8 cellular contexts compared by ENCODE assay signal in the genomic region with DNA sequence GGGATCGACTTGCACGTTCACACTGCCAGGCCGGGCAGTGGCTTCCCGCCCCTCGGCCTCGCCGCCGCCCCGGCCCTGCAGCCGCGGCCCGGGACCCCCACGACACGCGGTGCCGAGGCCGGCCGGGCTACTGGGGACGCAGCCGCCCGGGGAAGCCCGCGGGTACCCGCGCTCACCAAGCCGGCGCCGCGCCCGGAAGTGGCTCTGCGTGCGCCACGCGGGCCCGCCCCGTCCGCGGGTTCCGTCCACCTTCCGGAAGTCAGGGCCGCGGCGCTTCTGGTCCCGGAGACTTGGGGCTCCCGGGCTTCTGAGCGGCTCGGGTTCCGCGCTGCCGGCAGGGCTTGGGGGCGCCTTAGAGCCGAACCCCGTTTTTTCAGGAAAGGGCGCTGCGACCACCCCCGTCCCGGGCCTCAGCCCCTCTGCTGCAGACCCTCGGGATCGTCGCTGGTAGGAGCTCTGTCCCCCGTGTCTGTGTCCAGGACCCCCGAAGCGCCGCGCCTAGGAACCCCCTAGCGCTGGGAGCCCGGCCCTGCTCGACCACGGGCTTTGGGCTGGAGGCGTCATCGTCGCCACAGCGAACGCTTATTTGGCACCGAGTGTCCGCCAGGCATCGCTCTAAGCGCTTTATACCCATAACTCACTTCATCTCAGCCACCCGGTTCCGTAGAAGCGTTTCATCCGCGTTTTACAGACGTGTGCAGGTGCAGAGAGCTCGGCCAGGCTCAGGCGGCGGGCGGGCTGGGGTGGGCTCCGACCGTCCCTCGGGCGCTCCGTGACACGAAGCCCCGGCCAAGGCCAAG. TPM values are rescaled to one million over a fixed set of nuclear protein-coding genes. Genes with fewer than 3 reads are reported as not detected.
A peak's percentile ranks its signal among the peaks of the same experiment; 100 is the strongest.
DNase-seq lines count a peak whose midpoint lies in the region; ATAC-seq and TF ChIP-seq lines count a peak whose summit lies in the region.

A gene with protein sequence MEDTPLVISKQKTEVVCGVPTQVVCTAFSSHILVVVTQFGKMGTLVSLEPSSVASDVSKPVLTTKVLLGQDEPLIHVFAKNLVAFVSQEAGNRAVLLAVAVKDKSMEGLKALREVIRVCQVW (minus strand): TSS at position 200 of the 800 bp plus-strand sequence. CDS start 693 bp downstream, outside the sequence.

- CTCF ChIA-PET in RWPE1 (lab: Yijun Ruan, JAX) = interaction anchor here (0.6 kb wide), 2 partner anchors 26 to 420 kb away, joined by 3 read pairs; no protein-coding TSS in a partner anchor

- peaks cover 39% of the 10 kb centered on the region for H3K36me3 Mint-ChIP-seq in activated T-helper 17 cell treated with anti-CD3 and anti-CD28 coated beads, Interleukin-2, amount 50 U/mL, for 72 hours (ENCODE audit: low read depth)
- H3K36me3 Mint-ChIP-seq in nephron (ENCODE audit: low read depth) = peaks cover 18% of the 10 kb centered on the region

- peak within 1 kb of the TSS; percentile 87 for H3K4me3 Mint-ChIP-seq in activated T-helper 17 cell treated with anti-CD3 and anti-CD28 coated beads, Interleukin-2, amount 50 U/mL, for 72 hours
- peak within 1 kb of the TSS; percentile 89 to 90 (median 89) for H3K4me3 Mint-ChIP-seq in nephron

- peak; percentile 89 for ATAC-seq in GM21786 (IDR thresholded peaks at IDR 0.05; ENCODE audit: unreplicated experiment)
- peak; percentile 91 for ATAC-seq in activated T-helper 17 cell treated with anti-CD3 and anti-CD28 coated beads, Interleukin-2, amount 50 U/mL, for 72 hours (replicated peaks)
- ATAC-seq in stimulated activated naive CD8-positive, alpha-beta T cell treated with anti-CD3 and anti-CD28 coated beads, Interleukin-15, Interleukin-2, amounts not matched to agents 100 U/mL and 50 U/mL, for 24 hours = peak; percentile 97

- POLR2A ChIA-PET in RWPE1 (lab: Yijun Ruan, JAX; ENCODE audit: low non-redundant PET) = interaction anchor here (0.6 kb wide), 2 partner anchors 167 to 420 kb away, joined by 3 to 6 read pairs; no protein-coding TSS in a partner anchor

- TF ChIP-seq CTCF in RWPE1 (conservative IDR thresholded peaks at IDR 0.05; ENCODE audit: low read depth) (no peak; the same call in 1 of the 2 replicates), nephron (IDR thresholded peaks at IDR 0.05; ENCODE audit: unreplicated experiment in 3 of 3) (peak; percentile 32 to 42 (median 35))

- H3K27me3 Mint-ChIP-seq in activated T-helper 17 cell treated with anti-CD3 and anti-CD28 coated beads, Interleukin-2, amount 50 U/mL, for 72 hours = no peaks in the 10 kb centered on the region
- no peaks in the 10 kb centered on the region for H3K27me3 Mint-ChIP-seq in nephron (ENCODE audit: low read depth)

- H3K27ac ChIP-seq in KOPT-K1 (ENCODE audit: low read depth, low read length, poor library complexity, severe bottlenecking) (peak within 1 kb of the TSS; percentile 91), RWPE1 (peak within 1 kb of the TSS; percentile 96)

- DNase-seq in Daoy (ENCODE audit: low read depth) (peak; percentile 96), RWPE1 (ENCODE audit: low spot score) (peak; percentile 94), fibroblast of peridontal ligament (ENCODE audit: extremely low read depth) (peak; percentile 84)
- peak; percentile 92 for DNase-seq in stimulated activated naive CD8-positive, alpha-beta T cell treated with anti-CD3 and anti-CD28 coated beads, Interleukin-15, Interleukin-2, amounts not matched to agents 100 U/mL and 50 U/mL, for 24 hours

- peaks cover 13% of the 10 kb centered on the region for H3K4me1 Mint-ChIP-seq in activated T-helper 17 cell treated with anti-CD3 and anti-CD28 coated beads, Interleukin-2, amount 50 U/mL, for 72 hours
- H3K4me1 Mint-ChIP-seq in nephron = peaks cover 39% of the 10 kb centered on the region

- no peaks in the 10 kb centered on the region for H3K9me3 ChIP-seq in KOPT-K1 (ENCODE audit: insufficient read depth, low read length, poor library complexity, severe bottlenecking)

- peaks cover 31% of the 10 kb centered on the region for H3K36me3 ChIP-seq in KOPT-K1 (ENCODE audit: insufficient read depth, low read length)

- no peaks in the 10 kb centered on the region for H3K9me3 Mint-ChIP-seq in activated T-helper 17 cell treated with anti-CD3 and anti-CD28 coated beads, Interleukin-2, amount 50 U/mL, for 72 hours
- H3K9me3 Mint-ChIP-seq in nephron = no peaks in the 10 kb centered on the region

- H3K27ac Mint-ChIP-seq in activated T-helper 17 cell treated with anti-CD3 and anti-CD28 coated beads, Interleukin-2, amount 50 U/mL, for 72 hours = peak within 1 kb of the TSS; percentile 94
- peak within 1 kb of the TSS; percentile 87 to 97 (median 91) for H3K27ac Mint-ChIP-seq in nephron

RNA-seq across cellular contexts. Expression of the gene that starts here (rescaled TPM):
- 107 and 130 TPM in 2 replicates for total RNA-seq in Daoy (2014; rRNA removed; shearing (Covaris generic))
- total RNA-seq in activated T-helper 17 cell treated with anti-CD3 and anti-CD28 coated beads, Interleukin-2, amount 50 U/mL, for 72 hours = 10 to 100 TPM; 26.4 to 46.4 TPM

Comparison
In these comparisons a context has a peak if more than half of its experiments do, and no peak if none do; other contexts are left out.
1. Peak in every context shown above with its lines: DNase-seq, ATAC-seq and H3K27ac ChIP-seq.